8 cellular contexts compared by ENCODE assay signal in the genomic region with DNA sequence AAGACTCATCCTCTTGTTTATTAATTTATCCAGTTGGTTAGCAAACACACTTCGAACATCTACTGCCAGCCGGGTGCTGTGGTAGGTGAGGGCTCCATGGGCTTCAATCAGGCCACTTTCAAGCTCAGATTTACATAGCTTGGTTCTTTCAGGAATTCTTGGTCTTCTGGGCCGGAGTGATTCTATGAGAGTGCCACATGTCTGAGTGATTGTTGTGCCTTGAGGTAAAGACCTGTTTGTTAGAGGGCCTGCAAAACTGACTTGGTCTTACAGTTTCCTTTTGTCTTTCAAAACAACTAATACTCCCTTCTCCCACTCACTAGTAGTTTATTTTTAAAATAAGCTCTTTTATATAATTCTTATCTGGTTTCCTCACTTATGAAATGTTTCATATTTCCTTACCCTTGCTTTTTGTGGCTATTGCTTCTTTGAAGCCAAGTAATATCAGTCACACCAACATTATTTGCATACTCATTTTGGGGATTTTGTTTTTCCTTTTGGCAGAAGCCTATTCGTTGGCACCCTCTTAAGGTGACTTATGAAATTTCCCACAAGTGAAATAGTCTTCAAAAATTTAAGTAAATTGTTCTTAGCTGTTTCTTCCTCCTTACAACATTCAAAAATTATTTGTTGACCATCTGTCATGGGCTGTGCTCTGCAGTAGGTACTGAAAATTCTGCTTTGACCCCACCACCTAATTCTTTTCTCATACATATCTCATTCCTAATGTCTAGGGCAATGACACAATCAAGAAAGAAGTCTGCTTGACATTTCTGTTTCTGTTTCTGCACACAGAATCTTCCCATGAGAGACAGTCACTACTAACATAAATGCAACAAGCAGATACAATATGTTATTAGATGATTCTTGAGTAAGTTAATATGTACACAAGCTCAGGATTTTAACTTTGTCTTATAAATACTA.
DNase-seq lines count a peak whose midpoint lies in the region; ATAC-seq and TF ChIP-seq lines count a peak whose summit lies in the region.

No MANE protein-coding gene starts in this region.

- H3K36me3 Mint-ChIP-seq in CD4-positive, alpha-beta T cell (ENCODE audit: low read depth) = peaks cover 62% of the 10 kb centered on the region

- TF ChIP-seq POLR2A in prostate gland (IDR thresholded peaks at IDR 0.05) = no peak

- CTCF ChIA-PET in CD4-positive, alpha-beta T cell (lab: Charles Lee) = interaction anchor here (1.4 kb wide), 1 partner anchor 333 kb away, joined by 3 read pairs; no protein-coding TSS in a partner anchor

- no peaks in the 10 kb centered on the region for H3K9me3 ChIP-seq in CD4-positive, alpha-beta T cell (ENCODE audit: control insufficient read depth, low read length)
- no peaks in the 10 kb centered on the region for H3K9me3 ChIP-seq in prostate gland
- no peaks in the 10 kb centered on the region for H3K9me3 ChIP-seq in effector memory CD4-positive, alpha-beta T cell (ENCODE audit: control insufficient read depth, low read length)

- no peaks in the 10 kb centered on the region for H3K36me3 ChIP-seq in brain microvascular endothelial cell (replicated peaks)
- no peaks in the 10 kb centered on the region for H3K36me3 ChIP-seq in prostate gland
- H3K36me3 ChIP-seq in effector memory CD4-positive, alpha-beta T cell (ENCODE audit: control insufficient read depth, insufficient read depth, low read length) = peaks cover 4% of the 10 kb centered on the region
- H3K36me3 ChIP-seq in H7 (replicated peaks; ENCODE audit: control insufficient read depth, insufficient read depth, low read length) = no peaks in the 10 kb centered on the region

- intact Hi-C loops in CD4-positive, alpha-beta T cell (cut with DNase I, micrococcal nuclease) = no loop called here
- intact Hi-C loops in prostate gland (cut with DNase I) = no loop called here

- TF ChIP-seq CTCF in CD4-positive, alpha-beta T cell (IDR thresholded peaks at IDR 0.05) = no peak
- TF ChIP-seq CTCF in brain microvascular endothelial cell (IDR thresholded peaks at IDR 0.05; ENCODE audit: low read depth, low read length, missing control alignments) (peak; percentile 5), prostate gland (IDR thresholded peaks at IDR 0.05) (no peak)

- in situ Hi-C loops in brain microvascular endothelial cell (cut with HindIII; ENCODE audit: low pct_ligation_motif_present, low sequenced_read_pairs) = no loop called here

- H3K9me3 Mint-ChIP-seq in CD4-positive, alpha-beta T cell = peaks cover 11% of the 10 kb centered on the region

- no peaks in the 10 kb centered on the region for H3K27me3 Mint-ChIP-seq in CD4-positive, alpha-beta T cell

- H3K27ac Mint-ChIP-seq in CD4-positive, alpha-beta T cell = peak overlapping the region; percentile 18

- H3K4me1 Mint-ChIP-seq in CD4-positive, alpha-beta T cell (ENCODE audit: low read depth) = peaks cover 13% of the 10 kb centered on the region

- no peak for ATAC-seq in CD4-positive, alpha-beta T cell (ENCODE audit: poor library complexity)
- ATAC-seq in GM19043 (IDR thresholded peaks at IDR 0.05; ENCODE audit: low read depth, unreplicated experiment) (peak; percentile 80), HG03108 (IDR thresholded peaks at IDR 0.05; ENCODE audit: unreplicated experiment) (peak; percentile 76)

- H3K4me3 ChIP-seq in brain microvascular endothelial cell (ENCODE audit: low read depth, low read length) (no peak overlapping the region), prostate gland (no peak overlapping the region), H7 (ENCODE audit: insufficient read depth, low read depth, low read length) (no peak overlapping the region)
- no peak overlapping the region for H3K4me3 ChIP-seq in effector memory CD4-positive, alpha-beta T cell (ENCODE audit: insufficient read depth, low read depth, low read length, poor library complexity, severe bottlenecking)

- no peak for DNase-seq in CD4-positive, alpha-beta T cell
- DNase-seq in brain microvascular endothelial cell (no peak), prostate gland (ENCODE audit: low spot score) (no peak), iPS-NIHi7 (ENCODE audit: extremely low spot score) (no peak), H7 (no peak)
- no peak for DNase-seq in effector memory CD4-positive, alpha-beta T cell

- WGBS in prostate gland = 73% methylated on average over 4 of the region's 4 CpGs

- no peaks in the 10 kb centered on the region for H3K4me1 ChIP-seq in prostate gland (replicated peaks)
- H3K4me1 ChIP-seq in effector memory CD4-positive, alpha-beta T cell (ENCODE audit: control insufficient read depth, insufficient read depth, low read length, poor library complexity, severe bottlenecking) = peaks cover 2% of the 10 kb centered on the region

- H3K27me3 ChIP-seq in CD4-positive, alpha-beta T cell (ENCODE audit: control insufficient read depth, insufficient read depth, low read length) = no peaks in the 10 kb centered on the region
- H3K27me3 ChIP-seq in brain microvascular endothelial cell (replicated peaks) (no peaks in the 10 kb centered on the region), prostate gland (replicated peaks; ENCODE audit: insufficient read depth) (no peaks in the 10 kb centered on the region), H7 (ENCODE audit: control insufficient read depth, insufficient read depth, low read length) (no peaks in the 10 kb centered on the region)
- no peaks in the 10 kb centered on the region for H3K27me3 ChIP-seq in effector memory CD4-positive, alpha-beta T cell (replicated peaks; ENCODE audit: control insufficient read depth, insufficient read depth, low read length, poor library complexity, severe bottlenecking)

- no peak overlapping the region for H3K4me3 Mint-ChIP-seq in CD4-positive, alpha-beta T cell

- peak overlapping the region; percentile 10 for H3K27ac ChIP-seq in CD4-positive, alpha-beta T cell (ENCODE audit: low read depth, low read length)
- no peak overlapping the region for H3K27ac ChIP-seq in brain microvascular endothelial cell
- no peak overlapping the region for H3K27ac ChIP-seq in prostate gland
- no peak overlapping the region for H3K27ac ChIP-seq in effector memory CD4-positive, alpha-beta T cell (ENCODE audit: insufficient read depth, low read length, poor library complexity, severe bottlenecking)

- POLR2A ChIA-PET in CD4-positive, alpha-beta T cell (lab: Charles Lee) = interaction anchor here (1.2 kb wide), 1 partner anchor 194 kb away, joined by 4 read pairs; a partner anchor contains a TSS
